ENCODE assay signal across 17 cellular contexts in the genomic region with DNA sequence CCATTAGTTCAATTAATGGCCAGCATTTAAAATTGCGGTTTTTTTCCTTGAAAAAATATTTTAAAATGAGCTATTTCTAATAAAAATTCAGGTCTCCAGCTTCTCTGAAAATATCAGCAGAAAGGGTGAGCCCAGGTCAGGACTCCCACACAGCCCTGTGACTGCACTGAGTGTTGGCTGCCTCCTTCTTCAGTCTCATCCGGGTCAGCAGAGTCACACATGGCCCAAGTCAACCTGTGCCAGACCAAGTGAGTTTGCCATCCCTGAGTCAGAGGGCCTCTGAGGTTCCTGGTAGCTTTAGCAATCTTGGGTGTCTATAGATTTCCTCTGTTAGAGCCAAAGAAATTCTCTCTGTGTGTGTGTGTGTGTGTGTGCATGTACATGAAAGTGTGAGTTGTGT. TPM values are rescaled to one million over a fixed set of nuclear protein-coding genes. Genes with fewer than 3 reads are reported as not detected.
"Had no signal": no experiment of that assay in that cellular context is flagged by ENCODE, and none has a peak within 500 bp of the region (broad histone marks: within the 10 kb centered on the region; RNA-seq: fewer than 3 reads in every experiment).

No MANE protein-coding gene starts in this region.

- H3K4me1 ChIP-seq: foreskin keratinocyte, lower lobe of right lung, pancreas, sigmoid colon, tibial artery, uterus had no signal

- H3K36me3 ChIP-seq: lower lobe of right lung, pancreas, sigmoid colon, tibial artery, uterus had no signal

- DNase-seq: activated CD4-positive, alpha-beta T cell treated with anti-CD3 and anti-CD28 coated beads, Interleukin-2, amount 10 ng/mL, durations not matched to agents 7 days and 5 days; activated naive CD4-positive, alpha-beta T cell treated with Interleukin-2 at 50 U/mL for 16 hours; activated naive CD8-positive, alpha-beta T cell treated with anti-CD3 and anti-CD28 coated beads, Interleukin-2, amount 50 U/mL, for 24 hours; foreskin keratinocyte; left cardiac atrium; lower lobe of right lung; midbrain; pancreas; sigmoid colon; stimulated activated CD4-positive, alpha-beta T cell treated with anti-CD3 and anti-CD28 coated beads, Interleukin-1b, Interleukin-23, amount 100 ng/mL, for 48 hours; T-cell; T-helper 9 cell; tibial artery; uterus had no signal

- H3K4me3 Mint-ChIP-seq: activated CD4-positive, alpha-beta T cell treated with anti-CD3 and anti-CD28 coated beads, Interleukin-2, amount 10 ng/mL, durations not matched to agents 7 days and 5 days; activated naive CD8-positive, alpha-beta T cell treated with anti-CD3 and anti-CD28 coated beads, Interleukin-2, amount 50 U/mL, for 24 hours; activated T-helper 1 cell treated with anti-CD3 and anti-CD28 coated beads, Interleukin-12 subunit alpha, Interleukin-12 subunit beta, Interleukin-2, Interleukin-4 antibody, amounts not matched to agents 30 ng/mL and 10 ng/mL and 1 ng/mL, durations not matched to agents 14 hours and 24 hours and 36 hours; T-cell had no signal

- H3K27me3 ChIP-seq: pancreas, uterus had no signal

- H3K9me3 ChIP-seq: lower lobe of right lung, pancreas, sigmoid colon, uterus had no signal

- FAIRE-seq: colon, endometrium, pancreas had no signal

- ATAC-seq: activated naive CD8-positive, alpha-beta T cell treated with anti-CD3 and anti-CD28 coated beads, Interleukin-2, amount 50 U/mL, for 24 hours; foreskin keratinocyte; left cardiac atrium; lower lobe of right lung; pancreas; T-cell had no signal

- H3K4me3 ChIP-seq: lower lobe of right lung, pancreas, sigmoid colon, tibial artery, uterus had no signal

- H3K27ac ChIP-seq: foreskin keratinocyte, lower lobe of right lung, pancreas, sigmoid colon, tibial artery, uterus had no signal

- H3K4me1 Mint-ChIP-seq: activated naive CD8-positive, alpha-beta T cell treated with anti-CD3 and anti-CD28 coated beads, Interleukin-2, amount 50 U/mL, for 24 hours had no signal

- H3K36me3 Mint-ChIP-seq: T-cell had no signal

- H3K27ac Mint-ChIP-seq: activated CD4-positive, alpha-beta T cell treated with anti-CD3 and anti-CD28 coated beads, Interleukin-2, amount 10 ng/mL, durations not matched to agents 7 days and 5 days; activated naive CD8-positive, alpha-beta T cell treated with anti-CD3 and anti-CD28 coated beads, Interleukin-2, amount 50 U/mL, for 24 hours; activated T-helper 1 cell treated with anti-CD3 and anti-CD28 coated beads, Interleukin-12 subunit alpha, Interleukin-12 subunit beta, Interleukin-2, Interleukin-4 antibody, amounts not matched to agents 30 ng/mL and 10 ng/mL and 1 ng/mL, durations not matched to agents 14 hours and 24 hours and 36 hours; T-cell had no signal

RNA-seq across cellular contexts. Expression of a gene that starts 22.1 kb away (rescaled TPM):
- total RNA-seq: activated CD4-positive, alpha-beta T cell treated with anti-CD3 and anti-CD28 coated beads, Interleukin-2, amount 10 ng/mL, durations not matched to agents 7 days and 5 days; activated T-helper 1 cell treated with anti-CD3 and anti-CD28 coated beads, Interleukin-12 subunit alpha, Interleukin-12 subunit beta, Interleukin-2, Interleukin-4 antibody, amounts not matched to agents 30 ng/mL and 10 ng/mL and 1 ng/mL, durations not matched to agents 14 hours and 24 hours and 36 hours; T-cell had no signal
